Comparison of ENCODE assay signal across 7 cellular contexts in genomic region chr11:102346748-102347525, GRCh38. TPM values are rescaled to one million over a fixed set of nuclear protein-coding genes. Genes with fewer than 3 reads are reported as not detected.
A peak's percentile ranks its signal among the peaks of the same experiment; 100 is the strongest.
DNase-seq lines count a peak whose midpoint lies in the region; ATAC-seq and TF ChIP-seq lines count a peak whose summit lies in the region.

BIRC2 (plus strand) TSS chr11:102347214; CDS start chr11:102349855, 2,641 bp downstream.

- DNase-seq in NCI-H146 treated with DMSO at 0.1 percent for 48 hours (lab: John Stamatoyannopoulos, UW; ENCODE audit: unreplicated experiment) (peak; percentile 78), ascending aorta (ENCODE audit: low spot score in 2 of 2) (peak; percentile 66 to 97), hepatic stellate cell (ENCODE audit: low spot score) (peak; percentile 75), retina (peak; percentile 97)

- no peaks in the 10 kb centered on the region for H3K27me3 ChIP-seq in ascending aorta

- peak; percentile 56 for ATAC-seq in GM18499 (IDR thresholded peaks at IDR 0.05; ENCODE audit: insufficient read depth, unreplicated experiment)
- peak; percentile 77 for ATAC-seq in HG02884 (IDR thresholded peaks at IDR 0.05; ENCODE audit: unreplicated experiment)

- peaks cover 2 to 3% of the 10 kb centered on the region in 2 donors for H3K4me1 ChIP-seq in ascending aorta

- peak within 1 kb of the TSS; percentile 98 for H3K27ac ChIP-seq in ascending aorta

- H3K4me3 ChIP-seq in ascending aorta = peak within 1 kb of the TSS; percentile 78 to 81

- H3K36me3 ChIP-seq in ascending aorta = peaks cover 5% of the 10 kb centered on the region in 2 donors

- no peaks in the 10 kb centered on the region for H3K9me3 ChIP-seq in ascending aorta

- intact Hi-C loops in T-helper 2 cell treated with Interferon-gamma antibody and Interleukin-4, amounts not matched to agents 100 ng/mL and 5 ng/mL, for 36 hours (cut with micrococcal nuclease) = loop anchor here (1.0 to 10.0 kb wide), 6 partner anchors 30 to 432 kb away; partner anchors contain the start of genes ANGPTL5, BIRC3, CEP126 and TMEM123
- intact Hi-C loops in ascending aorta (cut with DNase I) = loop anchor here (2.0 to 10.0 kb wide), 8 partner anchors 30 to 432 kb away; partner anchors contain the start of genes ANGPTL5, BIRC3, CEP126 and TMEM123

- TF ChIP-seq CTCF in ascending aorta (IDR thresholded peaks at IDR 0.05) = peak; percentile 86 to 87 (median 86)

RNA-seq across cellular contexts. Expression of gene BIRC2, which starts in this region (rescaled TPM):
- total RNA-seq in T-helper 2 cell treated with Interferon-gamma antibody and Interleukin-4, amounts not matched to agents 100 ng/mL and 5 ng/mL, for 36 hours = 28.2 and 31.3 TPM in 2 replicates
- total RNA-seq in ascending aorta = 27.7 TPM

Comparison
In these comparisons a context has a peak if more than half of its experiments do, and no peak if none do; other contexts are left out.
1. Peak in every context shown above with its lines: DNase-seq, ATAC-seq, H3K4me3 ChIP-seq and H3K27ac ChIP-seq.